Comparison of ENCODE assay signal across 14 cellular contexts in the genomic region with DNA sequence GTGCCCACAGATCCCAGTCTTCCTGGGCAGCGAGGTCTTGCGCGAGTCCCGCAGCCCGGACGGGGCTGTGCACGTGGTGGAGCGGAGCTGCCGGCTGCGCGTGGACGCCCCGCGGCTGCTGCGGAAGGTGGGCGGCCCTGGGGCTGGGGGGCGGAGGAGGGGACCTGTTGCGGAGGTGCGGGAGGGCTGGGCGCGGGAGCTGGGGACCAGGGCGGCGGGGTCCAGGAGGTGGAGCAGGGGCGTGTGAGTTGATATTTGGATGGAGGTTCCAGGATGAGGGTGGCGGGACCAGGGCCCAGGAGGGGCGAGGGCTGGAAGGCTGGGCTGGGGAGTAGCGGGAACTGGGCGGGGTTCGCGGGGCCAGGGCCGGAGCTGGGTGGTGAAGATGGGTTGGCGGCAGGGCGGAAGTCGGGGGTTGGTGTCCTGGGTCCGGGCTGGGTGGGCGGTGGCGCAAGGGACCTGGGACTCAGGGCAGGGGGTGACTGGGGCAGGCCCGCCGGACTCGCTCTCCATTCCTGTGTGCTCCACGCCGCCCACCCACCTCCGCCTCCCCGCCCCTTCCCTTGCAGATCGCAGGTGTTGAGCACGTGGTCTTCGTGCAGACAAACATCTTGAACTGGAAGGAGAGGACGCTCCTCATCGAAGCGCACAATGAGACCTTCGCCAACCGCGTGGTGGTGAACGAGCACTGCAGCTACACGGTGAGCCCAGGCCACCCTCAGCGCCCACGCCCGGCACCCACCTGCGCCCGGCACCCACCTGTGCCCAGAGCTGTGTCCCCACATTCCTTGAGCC. TPM values are rescaled to one million over a fixed set of nuclear protein-coding genes. Genes with fewer than 3 reads are reported as not detected.
DNase-seq lines count a peak whose midpoint lies in the region; ATAC-seq and TF ChIP-seq lines count a peak whose summit lies in the region.
"Had no signal": no experiment of that assay in that cellular context is flagged by ENCODE, and none has a peak within 500 bp of the region (broad histone marks: within the 10 kb centered on the region; RNA-seq: fewer than 3 reads in every experiment).

No MANE protein-coding gene starts in this region.

- DNase-seq in NCI-H82 (lab: John Stamatoyannopoulos, UW) (peak; percentile 23), NCI-H82 treated with DMSO at 0.1 percent for 48 hours (lab: John Stamatoyannopoulos, UW; ENCODE audit: unreplicated experiment) (no peak), kidney tubule cell (ENCODE audit: low spot score) (no peak), superior temporal gyrus (ENCODE audit: extremely low spot score) (no peak), sigmoid colon (no peak)
- DNase-seq in activated CD8-positive, alpha-beta T cell treated with anti-CD3 and anti-CD28 coated beads, Interleukin-2, amount 10 ng/mL, durations not matched to agents 7 days and 5 days, result no peak
- DNase-seq: ACHN; hypothalamus; NCI-H1105; NK-92 treated with Interleukin-12 subunit alpha and Interleukin-12 subunit beta, amount 100 ng/mL, for 24 hours had no signal

- peak; percentile 33 for ATAC-seq in activated CD8-positive, alpha-beta T cell treated with anti-CD3 and anti-CD28 coated beads, Interleukin-2, amount 10 ng/mL, durations not matched to agents 7 days and 5 days

- no peak overlapping the region; the same call in 1 of the 2 replicates for H3K9ac ChIP-seq in iPS-20b (ENCODE audit: low read depth, low read length)

- H3K9me3 Mint-ChIP-seq in activated CD8-positive, alpha-beta T cell treated with anti-CD3 and anti-CD28 coated beads, Interleukin-2, amount 10 ng/mL, durations not matched to agents 7 days and 5 days (ENCODE audit: insufficient read depth), result no peaks in the 10 kb centered on the region

- H3K36me3 ChIP-seq in iPS-20b (ENCODE audit: insufficient read depth, low read depth, low read length) (no peaks in the 10 kb centered on the region), sigmoid colon (no peaks in the 10 kb centered on the region)
- H3K36me3 ChIP-seq: upper lobe of left lung had no signal

- TF ChIP-seq POLR2A in sigmoid colon (IDR thresholded peaks at IDR 0.05), result no peak

- no peak for TF ChIP-seq CTCF in sigmoid colon (IDR thresholded peaks at IDR 0.05)

- H3K4me3 Mint-ChIP-seq in activated CD8-positive, alpha-beta T cell treated with anti-CD3 and anti-CD28 coated beads, Interleukin-2, amount 10 ng/mL, durations not matched to agents 7 days and 5 days, result no peak overlapping the region

- H3K4me3 ChIP-seq in iPS-20b (ENCODE audit: low read length) (peak overlapping the region; percentile 49; the same call in 1 of the 2 replicates), sigmoid colon (no peak overlapping the region)
- H3K4me3 ChIP-seq: upper lobe of left lung had no signal

- peaks cover 1% of the 10 kb centered on the region for H3K4me1 Mint-ChIP-seq in activated CD8-positive, alpha-beta T cell treated with anti-CD3 and anti-CD28 coated beads, Interleukin-2, amount 10 ng/mL, durations not matched to agents 7 days and 5 days (ENCODE audit: low read depth)

- H3K9me3 ChIP-seq in iPS-20b (ENCODE audit: insufficient read depth, low read depth, low read length), result no peaks in the 10 kb centered on the region
- H3K9me3 ChIP-seq in sigmoid colon, result peaks cover 0 to 4% (median 0%) of the 10 kb centered on the region in 4 donors

- intact Hi-C loops in sigmoid colon (cut with DNase I), result no loop called here

- peaks cover 34% of the 10 kb centered on the region for H3K27me3 Mint-ChIP-seq in activated CD8-positive, alpha-beta T cell treated with anti-CD3 and anti-CD28 coated beads, Interleukin-2, amount 10 ng/mL, durations not matched to agents 7 days and 5 days (ENCODE audit: low read depth)

- H3K4me1 ChIP-seq in iPS-20b (ENCODE audit: insufficient read depth, low read length) (no peaks in the 10 kb centered on the region), sigmoid colon (peaks cover 0 to 6% (median 6%) of the 10 kb centered on the region in 4 donors)

- POLR2A ChIA-PET in activated CD8-positive, alpha-beta T cell treated with anti-CD3 and anti-CD28 coated beads, Interleukin-2, amount 10 ng/mL, durations not matched to agents 7 days and 5 days (lab: Charles Lee), result no interaction called here

- TF ChIP-seq EP300 in sigmoid colon (IDR thresholded peaks at IDR 0.05), result no peak

- CTCF ChIA-PET in activated CD8-positive, alpha-beta T cell treated with anti-CD3 and anti-CD28 coated beads, Interleukin-2, amount 10 ng/mL, durations not matched to agents 7 days and 5 days (lab: Charles Lee), result no interaction called here

- no peak overlapping the region for H3K27ac Mint-ChIP-seq in activated CD8-positive, alpha-beta T cell treated with anti-CD3 and anti-CD28 coated beads, Interleukin-2, amount 10 ng/mL, durations not matched to agents 7 days and 5 days

- H3K27ac ChIP-seq in iPS-20b (ENCODE audit: low read length), result no peak overlapping the region
- H3K27ac ChIP-seq in temporal lobe (ENCODE audit: low read depth, low read length), result peak overlapping the region; percentile 55
- no peak overlapping the region for H3K27ac ChIP-seq in sigmoid colon
- H3K27ac ChIP-seq: epithelial cell of prostate, upper lobe of left lung had no signal

- H3K27me3 ChIP-seq in iPS-20b (ENCODE audit: insufficient read depth, low read length), result peaks cover 41% of the 10 kb centered on the region
- peaks cover 18 to 59% (median 30%) of the 10 kb centered on the region in 3 donors for H3K27me3 ChIP-seq in sigmoid colon

- no peaks in the 10 kb centered on the region for H3K36me3 Mint-ChIP-seq in activated CD8-positive, alpha-beta T cell treated with anti-CD3 and anti-CD28 coated beads, Interleukin-2, amount 10 ng/mL, durations not matched to agents 7 days and 5 days (ENCODE audit: low read depth)

- WGBS in sigmoid colon, 2 donors, result 16 to 24% methylated on average over 60 of the region's 60 CpGs

RNA-seq across cellular contexts. Expression of a gene that starts 29.6 kb away (rescaled TPM):
- not detected for total RNA-seq in activated CD8-positive, alpha-beta T cell treated with anti-CD3 and anti-CD28 coated beads, Interleukin-2, amount 10 ng/mL, durations not matched to agents 7 days and 5 days
- 0.49 TPM for total RNA-seq in temporal lobe
- total RNA-seq in sigmoid colon, result 1 to 10 TPM in 1 of 4 donors, under 1 TPM in 3; 0.28 to 2.5 (median 0.65) TPM
- polyA plus RNA-seq in sigmoid colon, result under 1 TPM; under 0.01 to 0.46 (median 0.35) TPM

RNA-seq across cellular contexts. Expression of a gene that starts 46.0 kb away (rescaled TPM):
- total RNA-seq in activated CD8-positive, alpha-beta T cell treated with anti-CD3 and anti-CD28 coated beads, Interleukin-2, amount 10 ng/mL, durations not matched to agents 7 days and 5 days, result 10 to 100 TPM; 15.6 TPM
- total RNA-seq in temporal lobe (8.6 TPM), sigmoid colon (10 to 100 TPM; 11.7 to 30.7 (median 17.1) TPM)
- 10 to 100 TPM; 10.8 to 20.3 (median 14.8) TPM for polyA plus RNA-seq in sigmoid colon

RNA-seq across cellular contexts. Expression of a gene that starts 50.8 kb away (rescaled TPM):
- total RNA-seq in activated CD8-positive, alpha-beta T cell treated with anti-CD3 and anti-CD28 coated beads, Interleukin-2, amount 10 ng/mL, durations not matched to agents 7 days and 5 days, result not detected
- total RNA-seq in temporal lobe (0.49 TPM), sigmoid colon (10 to 100 TPM; 10.3 to 42.9 (median 37.0) TPM)
- polyA plus RNA-seq in sigmoid colon, result 10 to 100 TPM in 1 of 3 donors, 1 to 10 TPM in 2; 4.6 to 27.0 (median 8.3) TPM
